29 cellular contexts compared by ENCODE assay signal in the genomic region with DNA sequence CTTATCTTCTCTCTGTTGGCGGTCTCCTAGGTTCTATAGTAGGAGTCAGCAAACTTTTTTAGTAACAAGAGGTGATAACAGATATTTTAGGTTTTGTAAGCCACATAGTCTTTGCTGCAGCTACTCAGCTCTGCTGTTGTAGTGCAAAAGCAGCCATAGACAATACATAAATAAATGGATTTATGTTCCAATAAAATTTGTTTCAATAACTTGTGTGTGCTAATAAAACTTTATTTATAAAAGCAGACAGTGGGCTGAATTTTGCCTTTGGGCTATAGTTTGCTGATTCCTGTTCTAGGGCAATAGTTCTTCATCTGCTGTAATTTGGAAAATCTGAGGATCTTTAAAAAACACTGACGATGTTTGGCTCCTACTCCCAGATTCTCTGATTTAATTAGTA.
"Had no signal": no experiment of that assay in that cellular context is flagged by ENCODE, and none has a peak within 500 bp of the region (broad histone marks: within the 10 kb centered on the region; RNA-seq: fewer than 3 reads in every experiment).

No MANE protein-coding gene starts in this region.

- H3K36me3 ChIP-seq: stomach, suprapubic skin, thoracic aorta, thyroid gland, tibial artery, tibial nerve, transverse colon, upper lobe of left lung, upper lobe of right lung, uterus, vagina had no signal

- H3K9me3 ChIP-seq: suprapubic skin, testis, thoracic aorta, thyroid gland, tibial artery, transverse colon, upper lobe of left lung, upper lobe of right lung, uterus, vagina had no signal

- H3K27ac ChIP-seq: stomach, suprapubic skin, testis, thoracic aorta, thyroid gland, tibial artery, tibial nerve, transverse colon, upper lobe of left lung, upper lobe of right lung, uterus, vagina had no signal

- H3K4me1 Mint-ChIP-seq: stimulated activated effector memory CD8-positive, alpha-beta T cell treated with anti-CD3 and anti-CD28 coated beads, Interleukin-12 subunit alpha, Interleukin-12 subunit beta, amount 100 ng/mL, for 72 hours; stimulated activated memory B cell treated with anti-CD40 and anti-IgM and Interleukin-4, amounts not matched to agents 10 μg/mL and 1 μg/mL and 100 μg/mL, for 72 hours; stimulated activated naive B cell treated with anti-CD40 and anti-IgM and Interleukin-4, amounts not matched to agents 10 μg/mL and 1 μg/mL and 100 μg/mL, for 72 hours; stimulated activated naive CD8-positive, alpha-beta T cell treated with anti-CD3 and anti-CD28 coated beads, Interleukin-15, amount 100 ng/mL, for 72 hours had no signal

- ATAC-seq: stimulated activated effector memory CD8-positive, alpha-beta T cell treated with anti-CD3 and anti-CD28 coated beads, Interleukin-12 subunit alpha, Interleukin-12 subunit beta, amount 100 ng/mL, for 72 hours; stimulated activated memory B cell treated with anti-CD40 and anti-IgM and Interleukin-4, amounts not matched to agents 10 μg/mL and 1 μg/mL and 100 μg/mL, for 72 hours; stimulated activated naive B cell treated with anti-CD40 and anti-IgM and Interleukin-4, amounts not matched to agents 10 μg/mL and 1 μg/mL and 100 μg/mL, for 72 hours; stimulated activated naive CD8-positive, alpha-beta T cell treated with anti-CD3 and anti-CD28 coated beads, Interleukin-15, amount 100 ng/mL, for 72 hours; stimulated activated naive CD8-positive, alpha-beta T cell treated with anti-CD3 and anti-CD28 coated beads, Interleukin-15, Interleukin-2, amounts not matched to agents 100 U/mL and 50 U/mL, for 24 hours; upper lobe of right lung had no signal

- H3K4me3 Mint-ChIP-seq: stimulated activated effector memory CD8-positive, alpha-beta T cell treated with anti-CD3 and anti-CD28 coated beads, Interleukin-12 subunit alpha, Interleukin-12 subunit beta, amount 100 ng/mL, for 72 hours; stimulated activated memory B cell treated with anti-CD40 and anti-IgM and Interleukin-4, amounts not matched to agents 10 μg/mL and 1 μg/mL and 100 μg/mL, for 72 hours; stimulated activated naive B cell treated with anti-CD40 and anti-IgM and Interleukin-4, amounts not matched to agents 10 μg/mL and 1 μg/mL and 100 μg/mL, for 72 hours; stimulated activated naive CD8-positive, alpha-beta T cell treated with anti-CD3 and anti-CD28 coated beads, Interleukin-15, amount 100 ng/mL, for 72 hours; stimulated activated naive CD8-positive, alpha-beta T cell treated with anti-CD3 and anti-CD28 coated beads, Interleukin-15, Interleukin-2, amounts not matched to agents 100 ng/mL and 50 ng/mL, for 24 hours; type B pancreatic cell had no signal

- H3K36me3 Mint-ChIP-seq: stimulated activated effector memory CD8-positive, alpha-beta T cell treated with anti-CD3 and anti-CD28 coated beads, Interleukin-12 subunit alpha, Interleukin-12 subunit beta, amount 100 ng/mL, for 72 hours; stimulated activated memory B cell treated with anti-CD40 and anti-IgM and Interleukin-4, amounts not matched to agents 10 μg/mL and 1 μg/mL and 100 μg/mL, for 72 hours; stimulated activated naive B cell treated with anti-CD40 and anti-IgM and Interleukin-4, amounts not matched to agents 10 μg/mL and 1 μg/mL and 100 μg/mL, for 72 hours; type B pancreatic cell had no signal

- H3K4me1 ChIP-seq: testis, thyroid gland, upper lobe of left lung, upper lobe of right lung, uterus had no signal

- H3K27ac Mint-ChIP-seq: stimulated activated effector memory CD8-positive, alpha-beta T cell treated with anti-CD3 and anti-CD28 coated beads, Interleukin-12 subunit alpha, Interleukin-12 subunit beta, amount 100 ng/mL, for 72 hours; stimulated activated memory B cell treated with anti-CD40 and anti-IgM and Interleukin-4, amounts not matched to agents 10 μg/mL and 1 μg/mL and 100 μg/mL, for 72 hours; stimulated activated naive B cell treated with anti-CD40 and anti-IgM and Interleukin-4, amounts not matched to agents 10 μg/mL and 1 μg/mL and 100 μg/mL, for 72 hours; stimulated activated naive CD8-positive, alpha-beta T cell treated with anti-CD3 and anti-CD28 coated beads, Interleukin-15, amount 100 ng/mL, for 72 hours; stimulated activated naive CD8-positive, alpha-beta T cell treated with anti-CD3 and anti-CD28 coated beads, Interleukin-15, Interleukin-2, amounts not matched to agents 100 ng/mL and 50 ng/mL, for 24 hours; type B pancreatic cell had no signal

- FAIRE-seq: urothelium cell line had no signal

- H3K27me3 ChIP-seq: stomach, suprapubic skin, testis, thyroid gland, tibial artery, tibial nerve, transverse colon, upper lobe of left lung, upper lobe of right lung, uterus, vagina had no signal

- DNase-seq: stimulated activated CD4-positive, alpha-beta T cell treated with anti-CD3 and anti-CD28 coated beads, Interleukin-2, amount 100 ng/mL, for 48 hours; stimulated activated CD4-positive, alpha-beta T cell treated with anti-CD3 and anti-CD28 coated beads, Interleukin-4, amount 100 ng/mL, for 1 hour; stimulated activated CD4-positive, alpha-beta T cell treated with anti-CD3 and anti-CD28 coated beads, Interleukin-4, amount 100 ng/mL, for 24 hours; stimulated activated CD4-positive, alpha-beta T cell treated with anti-CD3 and anti-CD28 coated beads, Interleukin-4, amount 100 ng/mL, for 4 hours; stimulated activated CD8-positive, alpha-beta memory T cell treated with anti-CD3 and anti-CD28 coated beads, Interleukin-4, amount 100 ng/mL, for 48 hours; stimulated activated naive B cell treated with anti-CD40 and anti-IgM and Interleukin-4, amounts not matched to agents 10 μg/mL and 1 μg/mL and 100 μg/mL, for 72 hours; stimulated activated naive CD4-positive, alpha-beta T cell; stimulated activated naive CD4-positive, alpha-beta T cell treated with Interleukin-2 at 50 U/mL for 16 hours; stimulated activated naive CD8-positive, alpha-beta T cell treated with anti-CD3 and anti-CD28 coated beads, Interleukin-15, amount 100 ng/mL, for 72 hours; stimulated activated naive CD8-positive, alpha-beta T cell treated with anti-CD3 and anti-CD28 coated beads, Interleukin-15, Interleukin-2, amounts not matched to agents 100 U/mL and 50 U/mL, for 24 hours; stomach; substantia nigra; testis; thyroid gland; tibial artery; transverse colon; trophoblast cell; upper lobe of left lung; upper lobe of right lung; uterus had no signal

- H3K4me3 ChIP-seq: stomach, suprapubic skin, testis, thoracic aorta, thyroid gland, tibial artery, tibial nerve, transverse colon, upper lobe of left lung, upper lobe of right lung, uterus, vagina had no signal
